29 cellular contexts compared by ENCODE assay signal in the genomic region with DNA sequence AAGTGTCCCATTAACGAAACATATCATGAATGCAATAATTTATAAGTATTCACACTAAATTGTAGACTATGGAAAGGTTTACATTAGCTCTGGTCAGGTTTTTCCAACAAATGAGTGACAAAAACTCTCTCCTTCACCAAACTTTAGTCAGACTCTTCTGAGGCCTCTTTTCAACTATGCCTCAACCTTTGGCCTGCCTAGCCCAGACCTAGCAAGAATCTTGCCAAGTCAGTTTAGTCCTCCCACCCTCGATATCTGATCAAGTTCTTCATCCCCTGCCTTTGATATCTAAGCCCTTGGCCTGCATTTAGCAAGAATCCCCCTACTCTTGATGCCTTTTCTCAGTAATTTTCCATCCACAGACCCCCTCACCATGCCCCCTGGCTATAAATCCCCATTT. TPM values are rescaled to one million over a fixed set of nuclear protein-coding genes. Genes with fewer than 3 reads are reported as not detected.
"Had no signal": no experiment of that assay in that cellular context is flagged by ENCODE, and none has a peak within 500 bp of the region (broad histone marks: within the 10 kb centered on the region; RNA-seq: fewer than 3 reads in every experiment).

No MANE protein-coding gene starts in this region.

- H3K36me3 Mint-ChIP-seq: activated CD8-positive, alpha-beta memory T cell treated with anti-CD3 and anti-CD28 coated beads, Interleukin-2, amount 10 ng/mL, durations not matched to agents 7 days and 5 days; activated naive CD8-positive, alpha-beta T cell had no signal

- H2AFZ ChIP-seq: parathyroid adenoma had no signal

- H3K4me3 Mint-ChIP-seq: activated CD8-positive, alpha-beta memory T cell treated with anti-CD3 and anti-CD28 coated beads, Interleukin-2, amount 10 ng/mL, durations not matched to agents 7 days and 5 days; activated CD8-positive, alpha-beta T cell treated with anti-CD3 and anti-CD28 coated beads for 36 hours; activated naive CD8-positive, alpha-beta T cell; activated T-cell treated with anti-CD3 and anti-CD28 coated beads, Interleukin-2, amount 50 U/mL, for 72 hours; nephron had no signal

- H3K36me3 ChIP-seq: heart right ventricle, left ventricle myocardium inferior, sigmoid colon, suprapubic skin had no signal

- DNase-seq: activated CD4-positive, alpha-beta T cell treated with anti-CD3 and anti-CD28 coated beads for 1 hour; activated CD4-positive, alpha-beta T cell treated with anti-CD3 and anti-CD28 coated beads, Interleukin-2, amount 50 U/mL, for 1 hour; activated CD8-positive, alpha-beta memory T cell treated with anti-CD3 and anti-CD28 coated beads, Interleukin-2, amount 10 ng/mL, durations not matched to agents 7 days and 5 days; activated CD8-positive, alpha-beta T cell treated with anti-CD3 and anti-CD28 coated beads for 36 hours; activated naive CD4-positive, alpha-beta T cell treated with Interleukin-2 at 50 U/mL for 16 hours; activated T-cell treated with anti-CD3 and anti-CD28 coated beads, Interleukin-2, amount 50 U/mL, for 72 hours; anterior cingulate cortex; body of pancreas; cerebellar nuclear complex; foreskin fibroblast; heart right ventricle; kidney glomerular epithelial cell; left ventricle myocardium inferior; nucleus accumbens; psoas muscle; sigmoid colon; stimulated activated CD4-positive, alpha-beta T cell treated with anti-CD3 and anti-CD28 coated beads, Interleukin-15, amount 100 ng/mL, for 24 hours; stimulated activated CD4-positive, alpha-beta T cell treated with anti-CD3 and anti-CD28 coated beads, Interleukin-2, amount 100 ng/mL, for 24 hours; stimulated activated naive CD4-positive, alpha-beta T cell; T-helper 2 cell; tibial artery had no signal

- H3K27ac Mint-ChIP-seq: activated CD8-positive, alpha-beta memory T cell treated with anti-CD3 and anti-CD28 coated beads, Interleukin-2, amount 10 ng/mL, durations not matched to agents 7 days and 5 days; activated CD8-positive, alpha-beta T cell treated with anti-CD3 and anti-CD28 coated beads for 36 hours; activated naive CD8-positive, alpha-beta T cell; activated T-cell treated with anti-CD3 and anti-CD28 coated beads, Interleukin-2, amount 50 U/mL, for 72 hours had no signal

- H3K79me2 ChIP-seq: parathyroid adenoma had no signal

- H3K27ac ChIP-seq: body of pancreas, coronary artery, heart right ventricle, left ventricle myocardium inferior, parathyroid adenoma, psoas muscle, sigmoid colon, suprapubic skin, tibial artery had no signal

- H3K4me1 ChIP-seq: left ventricle myocardium inferior, parathyroid adenoma, psoas muscle, sigmoid colon, suprapubic skin, tibial artery had no signal

- H3K27me3 ChIP-seq: body of pancreas, heart right ventricle, sigmoid colon, suprapubic skin, tibial artery had no signal

- ATAC-seq: activated CD8-positive, alpha-beta memory T cell treated with anti-CD3 and anti-CD28 coated beads, Interleukin-2, amount 10 ng/mL, durations not matched to agents 7 days and 5 days; activated CD8-positive, alpha-beta T cell treated with anti-CD3 and anti-CD28 coated beads for 36 hours; activated T-cell treated with anti-CD3 and anti-CD28 coated beads, Interleukin-2, amount 50 U/mL, for 72 hours; body of pancreas; esophagus mucosa; heart right ventricle; psoas muscle had no signal

- H3K9me3 Mint-ChIP-seq: activated CD8-positive, alpha-beta T cell treated with anti-CD3 and anti-CD28 coated beads for 36 hours; activated T-cell treated with anti-CD3 and anti-CD28 coated beads, Interleukin-2, amount 50 U/mL, for 72 hours had no signal

- H3K4me3 ChIP-seq: body of pancreas, coronary artery, heart right ventricle, left ventricle myocardium inferior, lung, psoas muscle, sigmoid colon, suprapubic skin, tibial artery had no signal

- H3K9me3 ChIP-seq: body of pancreas, psoas muscle, suprapubic skin, tibial artery had no signal

RNA-seq across cellular contexts. Expression of gene CCDC158, which starts 37.9 kb away (rescaled TPM):
- total RNA-seq: activated CD8-positive, alpha-beta memory T cell treated with anti-CD3 and anti-CD28 coated beads, Interleukin-2, amount 10 ng/mL, durations not matched to agents 7 days and 5 days; activated CD8-positive, alpha-beta T cell treated with anti-CD3 and anti-CD28 coated beads for 36 hours; activated T-cell treated with anti-CD3 and anti-CD28 coated beads, Interleukin-2, amount 50 U/mL, for 72 hours; esophagus mucosa; glomerular endothelial cell had no signal
- polyA plus RNA-seq: psoas muscle had no signal

RNA-seq across cellular contexts. Expression of gene SHROOM3, which starts 52.0 kb away (rescaled TPM):
- total RNA-seq: activated CD8-positive, alpha-beta T cell treated with anti-CD3 and anti-CD28 coated beads for 36 hours had no signal
